Comparison of ENCODE assay signal across 18 cellular contexts in the genomic region with DNA sequence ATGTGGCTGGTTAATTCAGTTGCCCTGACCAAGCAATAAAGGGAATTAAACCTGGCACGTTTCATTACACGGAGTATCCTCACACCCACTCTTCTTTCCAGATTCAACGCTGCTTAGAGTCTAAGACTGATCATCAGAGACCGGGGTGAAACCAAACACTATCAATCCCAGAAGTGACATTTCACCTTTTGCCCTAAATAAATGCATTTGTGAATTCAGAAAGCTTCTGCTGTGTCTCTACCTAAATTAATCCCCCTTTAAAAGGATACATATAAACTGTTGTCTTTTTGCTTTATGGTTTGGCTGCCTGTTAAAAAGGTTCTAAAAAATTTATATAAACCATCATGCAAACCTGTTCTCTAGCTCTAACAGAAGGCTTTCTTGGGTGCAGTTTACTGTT. TPM values are rescaled to one million over a fixed set of nuclear protein-coding genes. Genes with fewer than 3 reads are reported as not detected.
"Had no signal": no experiment of that assay in that cellular context is flagged by ENCODE, and none has a peak within 500 bp of the region (broad histone marks: within the 10 kb centered on the region; RNA-seq: fewer than 3 reads in every experiment).

No MANE protein-coding gene starts in this region.

- DNase-seq: dermis blood vessel endothelial cell; dorsolateral prefrontal cortex; effector CD4-positive, alpha-beta T cell; effector memory CD4-positive, alpha-beta T cell; foreskin keratinocyte; heart right ventricle; hippocampal formation; left colon; left lung; left ventricle myocardium superior; lower lobe of right lung; mesenchymal stem cell; mucosa of descending colon; naive B cell had no signal

- H3K9me3 ChIP-seq: esophagus muscularis mucosa, gastroesophageal sphincter, heart right ventricle, left lung, lower lobe of right lung, mucosa of descending colon had no signal

- H3K4me3 ChIP-seq: coronary artery, dorsolateral prefrontal cortex, esophagus muscularis mucosa, gastroesophageal sphincter, heart right ventricle, left lung, lower lobe of right lung, mucosa of descending colon had no signal

- ATAC-seq: foreskin keratinocyte, gastroesophageal sphincter, heart right ventricle, left colon, left lung, left ventricle myocardium superior, lower lobe of right lung, mucosa of descending colon had no signal

- H3K4me1 ChIP-seq: esophagus muscularis mucosa, foreskin keratinocyte, gastroesophageal sphincter, heart right ventricle, left lung, lower lobe of right lung had no signal

- H3K27me3 ChIP-seq: dorsolateral prefrontal cortex, esophagus muscularis mucosa, foreskin keratinocyte, gastroesophageal sphincter, heart right ventricle, left lung had no signal

- H3K36me3 ChIP-seq: esophagus muscularis mucosa, gastroesophageal sphincter, heart right ventricle, left lung, lower lobe of right lung had no signal

- H3K27ac ChIP-seq: coronary artery, dorsolateral prefrontal cortex, esophagus muscularis mucosa, foreskin keratinocyte, gastroesophageal sphincter, heart right ventricle, left lung, lower lobe of right lung had no signal

RNA-seq across cellular contexts. Expression of gene TENM2, which starts 35.8 kb away (rescaled TPM):
- total RNA-seq: endothelial cell of umbilical vein had no signal
